ENCODE assay signal across 15 cellular contexts in the genomic region with DNA sequence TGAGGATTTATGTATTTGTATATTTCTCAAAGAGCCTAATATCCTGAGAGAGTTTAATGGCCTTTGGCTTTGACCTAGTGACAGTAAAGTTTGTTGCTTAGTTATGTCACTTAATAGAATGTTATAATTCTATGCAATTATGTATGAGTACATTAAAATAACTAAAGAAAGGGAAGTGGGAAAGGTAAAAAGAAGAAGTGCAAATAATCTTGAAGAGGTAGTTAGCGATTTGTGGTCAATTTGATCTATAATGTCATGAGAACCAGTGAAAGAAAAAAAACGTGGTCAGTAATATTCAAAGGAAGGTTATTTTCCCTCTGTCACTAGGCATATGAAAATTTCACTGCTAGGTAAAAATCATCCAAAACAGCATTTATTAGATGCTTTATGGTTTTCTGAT.
DNase-seq lines count a peak whose midpoint lies in the region; ATAC-seq, FAIRE-seq and TF ChIP-seq lines count a peak whose summit lies in the region.
"Had no signal": no experiment of that assay in that cellular context is flagged by ENCODE, and none has a peak within 500 bp of the region (broad histone marks: within the 10 kb centered on the region; RNA-seq: fewer than 3 reads in every experiment).

No MANE protein-coding gene starts in this region.

- H3K9me3 ChIP-seq in hepatocyte (ENCODE audit: low read depth): no peaks in the 10 kb centered on the region
- no peaks in the 10 kb centered on the region for H3K9me3 ChIP-seq in pancreas

- FAIRE-seq in pancreas (lab: Jason Lieb, UNC): no peak

- H3K27me3 ChIP-seq in hepatocyte (no peaks in the 10 kb centered on the region), pancreas (no peaks in the 10 kb centered on the region)

- H3K4me1 ChIP-seq in hepatocyte (ENCODE audit: insufficient read depth) (no peaks in the 10 kb centered on the region), pancreas (no peaks in the 10 kb centered on the region)

- H3K9me2 ChIP-seq in hepatocyte (replicated peaks; ENCODE audit: insufficient read depth): no peaks in the 10 kb centered on the region

- no peak for TF ChIP-seq CTCF in hepatocyte (IDR thresholded peaks at IDR 0.05; ENCODE audit: poor library complexity)
- no peak for TF ChIP-seq CTCF in pancreas (IDR thresholded peaks at IDR 0.05)

- no peak overlapping the region for H3K4me2 ChIP-seq in hepatocyte

- ATAC-seq in GM18858 (IDR thresholded peaks at IDR 0.05; ENCODE audit: unreplicated experiment) (peak; percentile 67), GM21381 (IDR thresholded peaks at IDR 0.05; ENCODE audit: unreplicated experiment) (peak; percentile 75), HG02970 (IDR thresholded peaks at IDR 0.05; ENCODE audit: low FRiP score, unreplicated experiment) (peak; percentile 70), pancreas (no peak)

- intact Hi-C loops in head of caudate nucleus (cut with DNase I) (no loop called here), pancreas (cut with DNase I) (no loop called here)

- H3K36me3 ChIP-seq in hepatocyte (replicated peaks; ENCODE audit: insufficient read depth, low read depth) (no peaks in the 10 kb centered on the region), pancreas (no peaks in the 10 kb centered on the region)

- H3K79me2 ChIP-seq in hepatocyte: no peaks in the 10 kb centered on the region

- no peak overlapping the region for H2AFZ ChIP-seq in hepatocyte
- H2AFZ ChIP-seq: GM23248 had no signal

- in situ Hi-C loops in KBM-7 (cut with MboI; ENCODE audit: low pct_unique_long_range_greater_than_20kb, low sequenced_read_pairs): no loop called here

- no peaks in the 10 kb centered on the region for H4K20me1 ChIP-seq in hepatocyte (ENCODE audit: insufficient read depth, poor library complexity, severe bottlenecking)

- H3K27ac ChIP-seq in hepatocyte: no peak overlapping the region
- H3K27ac ChIP-seq in pancreas: no peak overlapping the region
- H3K27ac ChIP-seq: epithelial cell of prostate, GM23248 had no signal

- no peak overlapping the region for H3K4me3 ChIP-seq in hepatocyte
- no peak overlapping the region for H3K4me3 ChIP-seq in pancreas
- H3K4me3 ChIP-seq: GM23248 had no signal

- DNase-seq in KBM-7 (peak; percentile 7), UCSD-AML1 (lab: John Stamatoyannopoulos, UW; ENCODE audit: unreplicated experiment) (no peak), head of caudate nucleus (no peak), hepatocyte (ENCODE audit: low spot score) (no peak), pancreas (no peak)
- DNase-seq: activated CD4-positive, alpha-beta T cell treated with anti-CD3 and anti-CD28 coated beads, Interleukin-2, amount 50 U/mL, for 48 hours; activated naive CD4-positive, alpha-beta T cell treated with anti-CD3 and anti-CD28 coated beads, Interleukin-2, amount 10 ng/mL, durations not matched to agents 7 days and 5 days; central memory CD4-positive, alpha-beta T cell; GM23248; NCI-H1436; SW 1271 had no signal

- WGBS in hepatocyte (ENCODE audit: low lambda C conversion rate, missing lambda C conversion rate): 88% methylated on average over 2 of the region's 2 CpGs
- WGBS in pancreas, 2 donors: 58 to 59% methylated on average over 2 of the region's 2 CpGs

Comparison
In these comparisons a context has a peak if more than half of its experiments do, and no peak if none do; other contexts are left out.
1. ATAC-seq: peak in GM18858 (single experiment), GM21381 (single experiment) and HG02970 (single experiment); none in pancreas (0 of 4).